12 cellular contexts compared by ENCODE assay signal in genomic region chr5:152246401-152246800, GRCh38.
DNase-seq lines count a peak whose midpoint lies in the region; ATAC-seq and TF ChIP-seq lines count a peak whose summit lies in the region.
"Had no signal": no experiment of that assay in that cellular context is flagged by ENCODE, and none has a peak within 500 bp of the region (broad histone marks: within the 10 kb centered on the region; RNA-seq: fewer than 3 reads in every experiment).

No MANE protein-coding gene starts in this region.

- H3K4me3 Mint-ChIP-seq in stimulated activated naive B cell treated with anti-CD40 and anti-IgM and Interleukin-4, amounts not matched to agents 10 μg/mL and 1 μg/mL and 100 μg/mL, for 72 hours, result no peak overlapping the region
- no peak overlapping the region for H3K4me3 Mint-ChIP-seq in CD4-positive, alpha-beta T cell

- no peaks in the 10 kb centered on the region for H3K27me3 ChIP-seq in parathyroid adenoma (ENCODE audit: control insufficient read depth, insufficient read depth, low read length)
- no peaks in the 10 kb centered on the region for H3K27me3 ChIP-seq in CD4-positive, alpha-beta T cell (ENCODE audit: control insufficient read depth, insufficient read depth, low read length)
- H3K27me3 ChIP-seq: right lobe of liver had no signal

- H3K27ac ChIP-seq in parathyroid adenoma, result no peak overlapping the region
- no peak overlapping the region for H3K27ac ChIP-seq in CD4-positive, alpha-beta T cell (ENCODE audit: low read depth, low read length)
- H3K27ac ChIP-seq: right lobe of liver had no signal

- no peaks in the 10 kb centered on the region for H3K4me1 ChIP-seq in parathyroid adenoma
- H3K4me1 ChIP-seq: right lobe of liver had no signal

- no peak overlapping the region for H3K4me3 ChIP-seq in epithelial cell of esophagus (ENCODE audit: low read length)
- no peak overlapping the region for H3K4me3 ChIP-seq in parathyroid adenoma (ENCODE audit: low read depth, low read length)
- H3K4me3 ChIP-seq: right lobe of liver had no signal

- no peak overlapping the region for H3K27ac Mint-ChIP-seq in stimulated activated naive B cell treated with anti-CD40 and anti-IgM and Interleukin-4, amounts not matched to agents 10 μg/mL and 1 μg/mL and 100 μg/mL, for 72 hours
- no peak overlapping the region for H3K27ac Mint-ChIP-seq in CD4-positive, alpha-beta T cell

- CTCF ChIA-PET in CD4-positive, alpha-beta T cell (lab: Charles Lee), result interaction anchor here (1.1 kb wide), 1 partner anchor 32 kb away, joined by 3 read pairs; no protein-coding TSS in a partner anchor

- H3K4me1 Mint-ChIP-seq in stimulated activated naive B cell treated with anti-CD40 and anti-IgM and Interleukin-4, amounts not matched to agents 10 μg/mL and 1 μg/mL and 100 μg/mL, for 72 hours, result no peaks in the 10 kb centered on the region
- no peaks in the 10 kb centered on the region for H3K4me1 Mint-ChIP-seq in CD4-positive, alpha-beta T cell (ENCODE audit: low read depth)

- H3K9me3 ChIP-seq in parathyroid adenoma (ENCODE audit: control insufficient read depth, low read length), result no peaks in the 10 kb centered on the region
- H3K9me3 ChIP-seq in CD4-positive, alpha-beta T cell (ENCODE audit: control insufficient read depth, low read length), result no peaks in the 10 kb centered on the region
- H3K9me3 ChIP-seq: right lobe of liver had no signal

- H2AFZ ChIP-seq in parathyroid adenoma, result peak overlapping the region; percentile 4

- H3K27me3 Mint-ChIP-seq in stimulated activated naive B cell treated with anti-CD40 and anti-IgM and Interleukin-4, amounts not matched to agents 10 μg/mL and 1 μg/mL and 100 μg/mL, for 72 hours, result no peaks in the 10 kb centered on the region
- no peaks in the 10 kb centered on the region for H3K27me3 Mint-ChIP-seq in CD4-positive, alpha-beta T cell

- TF ChIP-seq CTCF in epithelial cell of esophagus (IDR thresholded peaks at IDR 0.05; ENCODE audit: insufficient read depth, low read depth, low read length, missing control alignments), result no peak
- no peak for TF ChIP-seq CTCF in parathyroid adenoma (IDR thresholded peaks at IDR 0.05)
- no peak for TF ChIP-seq CTCF in CD4-positive, alpha-beta T cell (IDR thresholded peaks at IDR 0.05)

- intact Hi-C loops in CD4-positive, alpha-beta T cell (cut with DNase I, micrococcal nuclease), result no loop called here

- ATAC-seq in stimulated activated naive B cell treated with anti-CD40 and anti-IgM and Interleukin-4, amounts not matched to agents 10 μg/mL and 1 μg/mL and 100 μg/mL, for 72 hours (replicated peaks), result no peak
- ATAC-seq in CD4-positive, alpha-beta T cell (ENCODE audit: poor library complexity), result no peak
- ATAC-seq: right lobe of liver had no signal

- POLR2A ChIA-PET in CD4-positive, alpha-beta T cell (lab: Charles Lee), result no interaction called here

- no peak overlapping the region for H3K9ac ChIP-seq in parathyroid adenoma

- peak; percentile 4 for DNase-seq in activated CD4-positive, alpha-beta T cell treated with anti-CD3 and anti-CD28 coated beads for 48 hours
- no peak for DNase-seq in activated CD4-positive, alpha-beta T cell treated with anti-CD3 and anti-CD28 coated beads, Interleukin-2, amount 50 U/mL, for 1 hour
- DNase-seq in OCI-M1 (lab: John Stamatoyannopoulos, UW) (peak; percentile 51), epithelial cell of esophagus (ENCODE audit: low read depth) (peak; percentile 56)
- DNase-seq in stimulated activated naive B cell treated with anti-CD40 and anti-IgM and Interleukin-4, amounts not matched to agents 10 μg/mL and 1 μg/mL and 100 μg/mL, for 72 hours, result no peak
- DNase-seq in effector CD8-positive, alpha-beta T cell (lab: John Stamatoyannopoulos, UW), result no peak
- no peak for DNase-seq in CD4-positive, alpha-beta T cell
- DNase-seq: cerebellar nuclear complex, kidney, NCI-H510A treated with DMSO at 0.1 percent for 48 hours had no signal

- H3K36me3 Mint-ChIP-seq in stimulated activated naive B cell treated with anti-CD40 and anti-IgM and Interleukin-4, amounts not matched to agents 10 μg/mL and 1 μg/mL and 100 μg/mL, for 72 hours, result no peaks in the 10 kb centered on the region
- no peaks in the 10 kb centered on the region for H3K36me3 Mint-ChIP-seq in CD4-positive, alpha-beta T cell (ENCODE audit: low read depth)

- H3K36me3 ChIP-seq in parathyroid adenoma (ENCODE audit: control insufficient read depth, insufficient read depth, low read length), result no peaks in the 10 kb centered on the region
- H3K36me3 ChIP-seq: right lobe of liver had no signal

- no peak overlapping the region for H3K4me2 ChIP-seq in parathyroid adenoma (ENCODE audit: low read length)

- H3K79me2 ChIP-seq in parathyroid adenoma, result no peaks in the 10 kb centered on the region

- no peaks in the 10 kb centered on the region for H3K9me3 Mint-ChIP-seq in stimulated activated naive B cell treated with anti-CD40 and anti-IgM and Interleukin-4, amounts not matched to agents 10 μg/mL and 1 μg/mL and 100 μg/mL, for 72 hours
- H3K9me3 Mint-ChIP-seq in CD4-positive, alpha-beta T cell, result peaks cover 4% of the 10 kb centered on the region

Comparison
In these comparisons a context has a peak if more than half of its experiments do, and no peak if none do; other contexts are left out.
1. DNase-seq: peak in activated CD4-positive, alpha-beta T cell treated with anti-CD3 and anti-CD28 coated beads for 48 hours (single experiment), OCI-M1 (single experiment) and epithelial cell of esophagus (single experiment); none in activated CD4-positive, alpha-beta T cell treated with anti-CD3 and anti-CD28 coated beads, Interleukin-2, amount 50 U/mL, for 1 hour (single experiment), stimulated activated naive B cell treated with anti-CD40 and anti-IgM and Interleukin-4, amounts not matched to agents 10 μg/mL and 1 μg/mL and 100 μg/mL, for 72 hours (single experiment), effector CD8-positive, alpha-beta T cell (single experiment) and CD4-positive, alpha-beta T cell (0 of 10).